Comparison of ENCODE assay signal across 15 cellular contexts in the genomic region with DNA sequence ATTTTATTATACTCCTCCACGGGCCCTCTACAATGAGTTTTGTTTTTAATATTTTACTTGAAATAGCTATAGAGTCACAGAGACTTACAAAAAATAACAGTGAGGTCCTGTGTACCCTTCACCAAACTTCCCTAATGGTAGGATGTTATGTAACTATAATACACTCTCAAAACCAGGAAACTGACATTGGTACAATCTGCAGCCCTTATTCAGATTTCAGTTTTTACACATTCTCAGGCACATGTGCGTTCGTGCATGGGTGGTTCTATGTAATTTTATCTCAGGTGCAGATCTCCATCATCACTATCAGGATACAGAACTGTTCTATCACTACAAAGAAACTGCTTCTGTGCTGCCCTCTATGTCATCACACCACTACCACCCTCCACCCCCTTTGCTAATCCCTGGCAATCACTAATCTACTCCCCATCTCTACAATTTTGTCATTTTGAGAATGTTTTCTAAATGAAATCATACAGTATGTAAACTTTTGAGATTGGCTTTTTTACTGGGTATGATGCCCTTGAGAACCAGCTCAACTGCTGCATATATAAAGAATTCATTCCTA. TPM values are rescaled to one million over a fixed set of nuclear protein-coding genes. Genes with fewer than 3 reads are reported as not detected.
DNase-seq lines count a peak whose midpoint lies in the region; ATAC-seq, FAIRE-seq and TF ChIP-seq lines count a peak whose summit lies in the region.
"Had no signal": no experiment of that assay in that cellular context is flagged by ENCODE, and none has a peak within 500 bp of the region (broad histone marks: within the 10 kb centered on the region; RNA-seq: fewer than 3 reads in every experiment).

No MANE protein-coding gene starts in this region.

- H3K4me3 ChIP-seq in neutrophil (ENCODE audit: low read depth in 1 of 2, low read length in 1 of 2) = no peak overlapping the region
- H3K4me3 ChIP-seq: neural progenitor cell, SK-N-MC had no signal

- no peak for TF ChIP-seq CTCF in neutrophil (IDR thresholded peaks at IDR 0.05)

- H3K27ac Mint-ChIP-seq in activated T-cell treated with anti-CD3 and anti-CD28 coated beads, Interleukin-2, amount 50 U/mL, for 24 hours = peak overlapping the region; percentile 87
- H3K27ac Mint-ChIP-seq in activated T-helper 17 cell treated with anti-CD3 and anti-CD28 coated beads, Interleukin-2, amount 50 U/mL, for 72 hours = peak overlapping the region; percentile 63
- H3K27ac Mint-ChIP-seq: neural progenitor cell had no signal

- ATAC-seq in activated T-helper 17 cell treated with anti-CD3 and anti-CD28 coated beads, Interleukin-2, amount 50 U/mL, for 72 hours (replicated peaks) = peak; percentile 66
- no peak for ATAC-seq in GM21390 (IDR thresholded peaks at IDR 0.05; ENCODE audit: unreplicated experiment)
- ATAC-seq: foreskin keratinocyte had no signal

- H3K4me1 ChIP-seq in neutrophil (ENCODE audit: control insufficient read depth in 1 of 2, insufficient read depth in 1 of 2, low read depth in 1 of 2, low read length in 1 of 2) = peaks cover 29 to 36% of the 10 kb centered on the region in 2 experiments

- FAIRE-seq in GM19239 (lab: Jason Lieb, UNC) = peak; percentile 31

- H3K4me1 Mint-ChIP-seq in activated T-cell treated with anti-CD3 and anti-CD28 coated beads, Interleukin-2, amount 50 U/mL, for 24 hours (ENCODE audit: low read depth) = peaks cover 77% of the 10 kb centered on the region
- peaks cover 25% of the 10 kb centered on the region for H3K4me1 Mint-ChIP-seq in activated T-helper 17 cell treated with anti-CD3 and anti-CD28 coated beads, Interleukin-2, amount 50 U/mL, for 72 hours

- no peak overlapping the region for H3K4me3 Mint-ChIP-seq in activated T-cell treated with anti-CD3 and anti-CD28 coated beads, Interleukin-2, amount 50 U/mL, for 24 hours
- peak overlapping the region; percentile 28 for H3K4me3 Mint-ChIP-seq in activated T-helper 17 cell treated with anti-CD3 and anti-CD28 coated beads, Interleukin-2, amount 50 U/mL, for 72 hours
- H3K4me3 Mint-ChIP-seq: neural progenitor cell had no signal

- H3K27me3 ChIP-seq in neutrophil = no peaks in the 10 kb centered on the region
- H3K27me3 ChIP-seq: foreskin keratinocyte, neural progenitor cell had no signal

- peak overlapping the region; percentile 48 for H3K27ac ChIP-seq in neutrophil
- H3K27ac ChIP-seq: foreskin keratinocyte, neural progenitor cell, SK-N-MC had no signal

- H3K36me3 Mint-ChIP-seq in activated T-cell treated with anti-CD3 and anti-CD28 coated beads, Interleukin-2, amount 50 U/mL, for 24 hours (ENCODE audit: low read depth) = peaks cover 86% of the 10 kb centered on the region
- H3K36me3 Mint-ChIP-seq in activated T-helper 17 cell treated with anti-CD3 and anti-CD28 coated beads, Interleukin-2, amount 50 U/mL, for 72 hours (ENCODE audit: low read depth) = peaks cover 95% of the 10 kb centered on the region

- DNase-seq in activated T-cell treated with anti-CD3 and anti-CD28 coated beads, Interleukin-2, amount 50 U/mL, for 24 hours = no peak
- no peak for DNase-seq in activated T-cell treated with anti-CD3 and anti-CD28 coated beads for 4 hours
- no peak for DNase-seq in GM19239 (ENCODE audit: insufficient read length, low spot score)
- DNase-seq in stimulated activated CD4-positive, alpha-beta T cell treated with anti-CD3 and anti-CD28 coated beads, Interleukin-1b, Interleukin-23, amount 100 ng/mL, for 48 hours = no peak
- DNase-seq in activated effector memory CD4-positive, alpha-beta T cell treated with Interleukin-2 at 50 U/mL for 16 hours = no peak
- DNase-seq: amniotic stem cell; foreskin keratinocyte; NCI-H1048; right cardiac atrium; stimulated activated CD8-positive, alpha-beta memory T cell treated with anti-CD3 and anti-CD28 coated beads, Interleukin-4, amount 100 ng/mL, for 48 hours had no signal

- no peaks in the 10 kb centered on the region for H3K9me3 ChIP-seq in neutrophil

- H3K36me3 ChIP-seq in neutrophil = peaks cover 24% of the 10 kb centered on the region

- H3K9me3 Mint-ChIP-seq in activated T-cell treated with anti-CD3 and anti-CD28 coated beads, Interleukin-2, amount 50 U/mL, for 24 hours = no peaks in the 10 kb centered on the region
- H3K9me3 Mint-ChIP-seq in activated T-helper 17 cell treated with anti-CD3 and anti-CD28 coated beads, Interleukin-2, amount 50 U/mL, for 72 hours = no peaks in the 10 kb centered on the region
- H3K9me3 Mint-ChIP-seq: neural progenitor cell had no signal

- H3K27me3 Mint-ChIP-seq in activated T-cell treated with anti-CD3 and anti-CD28 coated beads, Interleukin-2, amount 50 U/mL, for 24 hours = no peaks in the 10 kb centered on the region
- H3K27me3 Mint-ChIP-seq in activated T-helper 17 cell treated with anti-CD3 and anti-CD28 coated beads, Interleukin-2, amount 50 U/mL, for 72 hours = no peaks in the 10 kb centered on the region

RNA-seq across cellular contexts. Expression of a gene that starts 16.4 kb away (rescaled TPM):
- 10 to 100 TPM; 45.4 to 66.4 TPM for total RNA-seq in activated T-helper 17 cell treated with anti-CD3 and anti-CD28 coated beads, Interleukin-2, amount 50 U/mL, for 72 hours
